Comparison of ENCODE assay signal across 15 cellular contexts in the genomic region with DNA sequence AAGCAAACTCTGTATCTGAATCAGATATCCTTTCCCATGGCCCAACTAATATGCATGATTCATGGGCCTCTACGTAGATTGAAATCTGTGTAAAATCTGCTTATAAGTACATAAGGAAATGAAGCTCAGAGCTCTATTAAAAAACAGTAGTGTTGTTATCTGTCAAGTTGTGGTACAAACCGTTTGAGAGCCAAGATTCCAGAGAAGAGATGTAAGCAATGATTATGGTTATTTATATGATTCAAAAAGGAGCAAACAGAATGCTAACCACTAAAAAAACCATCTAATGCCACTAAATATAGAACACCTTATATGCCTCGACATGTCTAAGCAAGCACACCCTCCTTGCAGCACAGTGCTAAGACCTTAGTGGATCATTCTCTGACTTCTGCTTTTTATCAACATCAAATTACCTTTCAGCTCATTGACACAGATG. TPM values are rescaled to one million over a fixed set of nuclear protein-coding genes. Genes with fewer than 3 reads are reported as not detected.
A peak's percentile ranks its signal among the peaks of the same experiment; 100 is the strongest.
DNase-seq lines count a peak whose midpoint lies in the region; ATAC-seq, FAIRE-seq and TF ChIP-seq lines count a peak whose summit lies in the region.
"Had no signal": no experiment of that assay in that cellular context is flagged by ENCODE, and none has a peak within 500 bp of the region (broad histone marks: within the 10 kb centered on the region; RNA-seq: fewer than 3 reads in every experiment).

No MANE protein-coding gene starts in this region.

- no peaks in the 10 kb centered on the region for H4K20me1 ChIP-seq in GM12878 (ENCODE audit: control insufficient read depth, insufficient read depth)

- peak overlapping the region; percentile 97 for H3K27ac Mint-ChIP-seq in activated CD4-positive, alpha-beta T cell treated with anti-CD3 and anti-CD28 coated beads for 36 hours
- peak overlapping the region; percentile 41 for H3K27ac Mint-ChIP-seq in progenitor cell of endocrine pancreas
- H3K27ac Mint-ChIP-seq: endodermal cell had no signal

- POLR2A ChIA-PET in activated CD4-positive, alpha-beta T cell treated with anti-CD3 and anti-CD28 coated beads for 36 hours (lab: Charles Lee): interaction anchor here (0.6 to 2.4 kb wide), 4 partner anchors 18 to 938 kb away, joined by 3 to 10 read pairs (median 6); a partner anchor contains a TSS
- POLR2A ChIA-PET in GM12878 (lab: Charles Lee): interaction anchor here (0.6 to 3.4 kb wide), 4 partner anchors 13 to 1382 kb away, joined by 4 to 40 read pairs (median 9); no protein-coding TSS in a partner anchor

- peak overlapping the region; percentile 11; the same call in 1 of the 2 replicates for H3K4me2 ChIP-seq in GM12878 (ENCODE audit: control insufficient read depth, insufficient read depth)

- no peaks in the 10 kb centered on the region for H3K79me2 ChIP-seq in GM12878 (ENCODE audit: control insufficient read depth, insufficient read depth, low read length)

- SMC1A ChIA-PET in GM12878 (lab: Charles Lee; ENCODE audit: uncharacterized antibody, unreplicated experiment): interaction anchor here (0.7 to 9.1 kb wide), 5 partner anchors 8 to 577 kb away, joined by 3 to 127 read pairs (median 5); a partner anchor contains a TSS

- no peaks in the 10 kb centered on the region for H3K27me3 Mint-ChIP-seq in activated CD4-positive, alpha-beta T cell treated with anti-CD3 and anti-CD28 coated beads for 36 hours
- no peaks in the 10 kb centered on the region for H3K27me3 Mint-ChIP-seq in progenitor cell of endocrine pancreas

- ATAC-seq in activated CD4-positive, alpha-beta T cell treated with anti-CD3 and anti-CD28 coated beads for 36 hours: peak; percentile 77
- peak; percentile 51 for ATAC-seq in GM12878

- peaks cover 4% of the 10 kb centered on the region for H3K9me3 Mint-ChIP-seq in activated CD4-positive, alpha-beta T cell treated with anti-CD3 and anti-CD28 coated beads for 36 hours (ENCODE audit: low read depth)
- H3K9me3 Mint-ChIP-seq in progenitor cell of endocrine pancreas (ENCODE audit: low read depth): peaks cover 2% of the 10 kb centered on the region

- peaks cover 44% of the 10 kb centered on the region for H3K4me1 Mint-ChIP-seq in activated CD4-positive, alpha-beta T cell treated with anti-CD3 and anti-CD28 coated beads for 36 hours
- H3K4me1 Mint-ChIP-seq in progenitor cell of endocrine pancreas (ENCODE audit: low read depth): no peaks in the 10 kb centered on the region
- H3K4me1 Mint-ChIP-seq: endodermal cell had no signal

- peaks cover 2% of the 10 kb centered on the region; the same call in 1 of the 3 replicates for H3K9me3 ChIP-seq in GM12878 (replicated peaks; ENCODE audit: control insufficient read depth, insufficient read depth, low read length)
- H3K9me3 ChIP-seq: uterus had no signal

- H3K36me3 ChIP-seq in GM12878 (ENCODE audit: control insufficient read depth in 2 of 2, insufficient read depth in 2 of 2, low read length in 1 of 2): peaks cover 0 to 2% of the 10 kb centered on the region in 2 experiments; a peak in 3 of 4 replicates
- H3K36me3 ChIP-seq: uterus had no signal

- H3K27me3 ChIP-seq in GM12878 (replicated peaks in 1 of 2; ENCODE audit: control insufficient read depth in 2 of 2, insufficient read depth in 2 of 2, low read length in 1 of 2): no peaks in the 10 kb centered on the region
- H3K27me3 ChIP-seq: uterus had no signal

- 8% methylated on average over 3 of the region's 3 CpGs for WGBS in GM12878 (ENCODE audit: insufficient coverage, insufficient replicate concordance, low lambda C conversion rate, missing lambda C conversion rate)

- TF ChIP-seq RAD21 in GM12878 (IDR thresholded peaks at IDR 0.05; ENCODE audit: insufficient read depth, low read depth, low read length): no peak

- in situ Hi-C loops in GM12878 (cut with MboI): no loop called here

- H3K36me3 Mint-ChIP-seq in activated CD4-positive, alpha-beta T cell treated with anti-CD3 and anti-CD28 coated beads for 36 hours (ENCODE audit: low read depth): peaks cover 31% of the 10 kb centered on the region
- peaks cover 27% of the 10 kb centered on the region for H3K36me3 Mint-ChIP-seq in progenitor cell of endocrine pancreas (ENCODE audit: insufficient read depth)

- H3K9ac ChIP-seq in GM12878 (ENCODE audit: control insufficient read depth, insufficient read depth, low read length): no peak overlapping the region; the same call in 1 of the 2 replicates

- DNase-seq in activated CD4-positive, alpha-beta T cell treated with anti-CD3 and anti-CD28 coated beads for 36 hours: no peak
- no peak for DNase-seq in activated CD4-positive, alpha-beta T cell treated with anti-CD3 and anti-CD28 coated beads, Interleukin-2, amount 50 U/mL, for 1 hour
- peak; percentile 28 for DNase-seq in Jurkat, Clone E6-1 (ENCODE audit: low read depth, low spot score)
- no peak for DNase-seq in GM12878 (ENCODE audit: low read depth, low spot score)
- no peak for DNase-seq in progenitor cell of endocrine pancreas (ENCODE audit: low spot score, unreplicated experiment)
- no peak for DNase-seq in CD1c-positive myeloid dendritic cell (ENCODE audit: extremely low spot score)
- no peak for DNase-seq in C1 segment of cervical spinal cord (lab: John Stamatoyannopoulos, UW)
- no peak for DNase-seq in NCI-H1417 (lab: John Stamatoyannopoulos, UW)
- DNase-seq: activated CD8-positive, alpha-beta memory T cell treated with anti-CD3 and anti-CD28 coated beads, Interleukin-2, amount 50 U/mL, for 48 hours; endodermal cell; NCI-H1105 treated with DMSO at 0.1 percent for 48 hours; nucleus accumbens; uterus had no signal

- CTCF ChIA-PET in activated CD4-positive, alpha-beta T cell treated with anti-CD3 and anti-CD28 coated beads for 36 hours (lab: Charles Lee): interaction anchor here (0.6 to 3.6 kb wide), 9 partner anchors 10 to 190 kb away, joined by 3 to 16 read pairs (median 4); no protein-coding TSS in a partner anchor
- CTCF ChIA-PET in GM12878 (lab: Yijun Ruan, JAX): interaction anchor here (1.0 to 4.8 kb wide), 6 partner anchors 10 to 43 kb away, joined by 3 to 40 read pairs (median 14); no protein-coding TSS in a partner anchor

- H3K4me3 ChIP-seq in Jurkat, Clone E6-1 (ENCODE audit: low read length): no peak overlapping the region
- no peak overlapping the region for H3K4me3 ChIP-seq in GM12878
- H3K4me3 ChIP-seq: uterus had no signal

- peak overlapping the region; percentile 85 for H3K27ac ChIP-seq in GM12878 (ENCODE audit: control insufficient read depth, insufficient read depth)
- H3K27ac ChIP-seq: uterus had no signal

- RAD21 ChIA-PET in GM12878 (lab: Charles Lee; ENCODE audit: unreplicated experiment): interaction anchor here (1.6 to 4.0 kb wide), 3 partner anchors 19 to 44 kb away, joined by 6 to 48 read pairs (median 39); a partner anchor contains a TSS

- TF ChIP-seq POLR2A in GM12878 (IDR thresholded peaks at IDR 0.05; ENCODE audit: low read depth, low read length): no peak

- peaks cover 17% of the 10 kb centered on the region for H3K4me1 ChIP-seq in GM12878 (ENCODE audit: control insufficient read depth, insufficient read depth, low read length)
- H3K4me1 ChIP-seq: uterus had no signal

- TF ChIP-seq CTCF in GM12878 (IDR thresholded peaks at IDR 0.05 in 2 of 3, conservative IDR thresholded peaks at IDR 0.05 in 1 of 3; ENCODE audit: control insufficient read depth in 2 of 3, extremely low read depth in 1 of 3, insufficient read depth in 1 of 3, low read depth in 3 of 3, low read length in 3 of 3): no peak
- TF ChIP-seq CTCF in progenitor cell of endocrine pancreas (IDR thresholded peaks at IDR 0.05; ENCODE audit: unreplicated experiment): no peak

- no peak overlapping the region for H2AFZ ChIP-seq in GM12878 (ENCODE audit: control insufficient read depth, low read depth, low read length)

- BruUV-seq in GM12878 (replicated peaks; lab: Mats Ljungman, UMichigan): no TSS peak

- H3K4me3 Mint-ChIP-seq in activated CD4-positive, alpha-beta T cell treated with anti-CD3 and anti-CD28 coated beads for 36 hours: no peak overlapping the region
- no peak overlapping the region for H3K4me3 Mint-ChIP-seq in progenitor cell of endocrine pancreas (ENCODE audit: low read depth)
- H3K4me3 Mint-ChIP-seq: endodermal cell had no signal

- intact Hi-C loops in activated CD4-positive, alpha-beta T cell treated with anti-CD3 and anti-CD28 coated beads for 36 hours (cut with DNase I, micrococcal nuclease): loop anchor here (1.0 to 10.0 kb wide), 6 partner anchors 18 to 561 kb away; no protein-coding TSS in a partner anchor
- intact Hi-C loops in GM12878 (cut with micrococcal nuclease; ENCODE audit: unreplicated experiment): no loop called here

- FAIRE-seq in GM12878 (lab: Jason Lieb, UNC): peak; percentile 65
- FAIRE-seq: A204.1, islet of Langerhans had no signal

- TF ChIP-seq EP300 in GM12878 (IDR thresholded peaks at IDR 0.05; ENCODE audit: borderline replicate concordance in 1 of 2, control insufficient read depth in 1 of 2, low read depth in 2 of 2, low read length in 2 of 2): peak in 1 of 2 experiments; percentile 37; a peak in 1 of 4 replicates

RNA-seq across cellular contexts. Expression of a gene that starts 26.6 kb away (rescaled TPM):
- 10 to 100 TPM; 26.1 to 27.1 TPM for total RNA-seq in activated CD4-positive, alpha-beta T cell treated with anti-CD3 and anti-CD28 coated beads for 36 hours
- polyA plus RNA-seq in Jurkat, Clone E6-1 (2012; ENCODE audit: insufficient read depth, insufficient read length): 29.0 TPM
- total RNA-seq in GM12878 (2013; cell fraction: nucleolus; rRNA removed): 15.3 and 15.6 TPM in 2 replicates
- total RNA-seq in GM12878 (2014; rRNA removed): 12.8 and 13.0 TPM in 2 replicates
- total RNA-seq in GM12878 (2014; rRNA removed; fragmentation: Illumina TruSeq; extraction: Trizol): 19.0 and 21.4 TPM in 2 replicates
- 18.5 and 19.0 TPM in 2 replicates for total RNA-seq in GM12878 (2021)
- 17.3 TPM for polyA plus RNA-seq in GM12878 (2011; ENCODE audit: low read depth)
- 26.6 and 26.7 TPM in 2 replicates for polyA plus RNA-seq in GM12878 (2011; rRNA removed)
- 25.3 and 26.2 TPM in 2 replicates for polyA plus RNA-seq in GM12878 (2011; cell fraction: cytosol; rRNA removed)
- polyA plus RNA-seq in GM12878 (2011; cell fraction: nucleus; rRNA removed): 14.4 and 17.7 TPM in 2 replicates
- 13.6 and 18.8 TPM in 2 replicates for polyA plus RNA-seq in GM12878 (2012)
- polyA plus RNA-seq in GM12878 (2014; fragmentation: Illumina TruSeq; extraction: Trizol): 40.9 and 48.9 TPM in 2 replicates
- 10 to 100 TPM; 27.7 to 38.4 TPM for polyA plus RNA-seq in GM12878 (2014; fragmentation: Nextera tagmentation; extraction: Ambion mirVana)
- 17.0 and 24.0 TPM in 2 replicates for polyA plus RNA-seq in GM12878 (2014; rRNA removed)
- polyA plus RNA-seq in GM12878 (2016; fragmentation: Nextera tagmentation; extraction: Ambion mirVana): 10 to 100 TPM; 32.0 to 32.4 TPM
- 16.6 and 17.0 TPM in 2 replicates for polyA minus RNA-seq in GM12878 (2011; rRNA and poly(A)+ RNA removed)
- 8.0 and 9.0 TPM in 2 replicates for polyA minus RNA-seq in GM12878 (2011; cell fraction: cytosol; rRNA and poly(A)+ RNA removed)
- 7.3 and 12.0 TPM in 2 replicates for polyA minus RNA-seq in GM12878 (2011; cell fraction: nucleus; rRNA and poly(A)+ RNA removed)
- total RNA-seq in progenitor cell of endocrine pancreas: 19.0 and 20.0 TPM in 2 replicates

RNA-seq across cellular contexts. Expression of a gene that starts 35.2 kb away (rescaled TPM):
- 1 to 10 TPM; 2.4 to 2.6 TPM for total RNA-seq in activated CD4-positive, alpha-beta T cell treated with anti-CD3 and anti-CD28 coated beads for 36 hours
- polyA plus RNA-seq in Jurkat, Clone E6-1 (2012; ENCODE audit: insufficient read depth, insufficient read length): 16.0 TPM
- total RNA-seq in GM12878 (2013; cell fraction: nucleolus; rRNA removed): 0.31 and 0.39 TPM in 2 replicates
- total RNA-seq in GM12878 (2014; rRNA removed) (0.16 and 0.68 TPM in 2 replicates), GM12878 (2014; rRNA removed; fragmentation: Illumina TruSeq; extraction: Trizol) (0.36 and 0.37 TPM in 2 replicates), GM12878 (2021) (0.27 and 0.74 TPM in 2 replicates), progenitor cell of endocrine pancreas (10.5 and 10.7 TPM in 2 replicates)
- polyA plus RNA-seq in GM12878 (2011; ENCODE audit: low read depth): 0.42 TPM
- polyA plus RNA-seq in GM12878 (2011; rRNA removed) (0.39 and 0.46 TPM in 2 replicates), GM12878 (2014; fragmentation: Illumina TruSeq; extraction: Trizol) (0.25 and 0.33 TPM in 2 replicates), GM12878 (2014; fragmentation: Nextera tagmentation; extraction: Ambion mirVana) (under 1 TPM; 0.04 to 0.37 TPM), GM12878 (2014; rRNA removed) (0.28 and 0.35 TPM in 2 replicates), GM12878 (2016; fragmentation: Nextera tagmentation; extraction: Ambion mirVana) (under 1 TPM; 0.24 to 0.42 TPM)
- polyA plus RNA-seq in GM12878 (2011; cell fraction: cytosol; rRNA removed): 0.25 and 0.30 TPM in 2 replicates
- 0.13 TPM in 1 of 2 replicates, not detected in the other for polyA plus RNA-seq in GM12878 (2011; cell fraction: nucleus; rRNA removed)
- polyA plus RNA-seq in GM12878 (2012): 0.24 and 0.35 TPM in 2 replicates
- 0.15 and 0.29 TPM in 2 replicates for polyA minus RNA-seq in GM12878 (2011; rRNA and poly(A)+ RNA removed)
- polyA minus RNA-seq in GM12878 (2011; cell fraction: cytosol; rRNA and poly(A)+ RNA removed): not detected in 2 replicates
- not detected in 2 replicates for polyA minus RNA-seq in GM12878 (2011; cell fraction: nucleus; rRNA and poly(A)+ RNA removed)

RNA-seq across cellular contexts. Expression of a gene that starts 44.7 kb away (rescaled TPM):
- 10 to 100 TPM; 20.6 to 22.1 TPM for total RNA-seq in activated CD4-positive, alpha-beta T cell treated with anti-CD3 and anti-CD28 coated beads for 36 hours
- 28.3 TPM for polyA plus RNA-seq in Jurkat, Clone E6-1 (2012; ENCODE audit: insufficient read depth, insufficient read length)
- total RNA-seq in GM12878 (2013; cell fraction: nucleolus; rRNA removed): 51.6 and 55.3 TPM in 2 replicates
- 11.1 and 11.4 TPM in 2 replicates for total RNA-seq in GM12878 (2014; rRNA removed)
- total RNA-seq in GM12878 (2014; rRNA removed; fragmentation: Illumina TruSeq; extraction: Trizol): 10.8 and 12.0 TPM in 2 replicates
- total RNA-seq in GM12878 (2021): 9.7 and 9.8 TPM in 2 replicates
- polyA plus RNA-seq in GM12878 (2011; ENCODE audit: low read depth): 5.1 TPM
- 5.0 TPM in 2 replicates for polyA plus RNA-seq in GM12878 (2011; rRNA removed)
- 2.5 and 3.2 TPM in 2 replicates for polyA plus RNA-seq in GM12878 (2011; cell fraction: cytosol; rRNA removed)
- polyA plus RNA-seq in GM12878 (2011; cell fraction: nucleus; rRNA removed): 5.8 and 6.4 TPM in 2 replicates
- polyA plus RNA-seq in GM12878 (2012): 6.4 and 8.2 TPM in 2 replicates
- 10.5 and 11.9 TPM in 2 replicates for polyA plus RNA-seq in GM12878 (2014; fragmentation: Illumina TruSeq; extraction: Trizol)
- 1 to 10 TPM; 4.9 to 7.6 TPM for polyA plus RNA-seq in GM12878 (2014; fragmentation: Nextera tagmentation; extraction: Ambion mirVana)
- polyA plus RNA-seq in GM12878 (2014; rRNA removed): 8.2 and 8.3 TPM in 2 replicates
- 10 to 100 TPM in 1 of 2 experiments, 1 to 10 TPM in 1; 8.5 to 11.6 TPM for polyA plus RNA-seq in GM12878 (2016; fragmentation: Nextera tagmentation; extraction: Ambion mirVana)
- polyA minus RNA-seq in GM12878 (2011; rRNA and poly(A)+ RNA removed): 2.4 and 2.5 TPM in 2 replicates
- polyA minus RNA-seq in GM12878 (2011; cell fraction: cytosol; rRNA and poly(A)+ RNA removed): 0.73 and 0.94 TPM in 2 replicates
- polyA minus RNA-seq in GM12878 (2011; cell fraction: nucleus; rRNA and poly(A)+ RNA removed): 2.1 and 3.7 TPM in 2 replicates
- 36.6 and 39.6 TPM in 2 replicates for total RNA-seq in progenitor cell of endocrine pancreas
